In genomic region chr6:57276946-57277345, GRCh38 we compare ENCODE assay signal across 20 cellular contexts. TPM values are rescaled to one million over a fixed set of nuclear protein-coding genes. Genes with fewer than 3 reads are reported as not detected.
DNase-seq lines count a peak whose midpoint lies in the region; ATAC-seq and TF ChIP-seq lines count a peak whose summit lies in the region.
"Had no signal": no experiment of that assay in that cellular context is flagged by ENCODE, and none has a peak within 500 bp of the region (broad histone marks: within the 10 kb centered on the region; RNA-seq: fewer than 3 reads in every experiment).

No MANE protein-coding gene starts in this region.

- H3K27me3 Mint-ChIP-seq in T-helper 17 cell: peaks cover 52% of the 10 kb centered on the region
- peaks cover 2% of the 10 kb centered on the region for H3K27me3 Mint-ChIP-seq in activated T-helper 1 cell treated with anti-CD3 and anti-CD28 coated beads, Interleukin-12 subunit alpha, Interleukin-12 subunit beta, Interleukin-2, Interleukin-4 antibody, amounts not matched to agents 30 ng/mL and 10 ng/mL and 1 ng/mL, durations not matched to agents 14 hours and 24 hours and 36 hours (ENCODE audit: insufficient read depth)
- peaks cover 22% of the 10 kb centered on the region for H3K27me3 Mint-ChIP-seq in activated CD8-positive, alpha-beta memory T cell treated with anti-CD3 and anti-CD28 coated beads, Interleukin-2, amount 10 ng/mL, durations not matched to agents 7 days and 5 days

- peaks cover 2% of the 10 kb centered on the region for H3K4me1 Mint-ChIP-seq in T-helper 17 cell
- H3K4me1 Mint-ChIP-seq in activated T-helper 1 cell treated with anti-CD3 and anti-CD28 coated beads, Interleukin-12 subunit alpha, Interleukin-12 subunit beta, Interleukin-2, Interleukin-4 antibody, amounts not matched to agents 30 ng/mL and 10 ng/mL and 1 ng/mL, durations not matched to agents 14 hours and 24 hours and 36 hours (ENCODE audit: low read depth): no peaks in the 10 kb centered on the region
- H3K4me1 Mint-ChIP-seq in activated CD8-positive, alpha-beta memory T cell treated with anti-CD3 and anti-CD28 coated beads, Interleukin-2, amount 10 ng/mL, durations not matched to agents 7 days and 5 days: no peaks in the 10 kb centered on the region
- H3K4me1 Mint-ChIP-seq: IgD-negative memory B cell had no signal

- no peaks in the 10 kb centered on the region for H3K9me3 Mint-ChIP-seq in activated T-helper 1 cell treated with anti-CD3 and anti-CD28 coated beads, Interleukin-12 subunit alpha, Interleukin-12 subunit beta, Interleukin-2, Interleukin-4 antibody, amounts not matched to agents 30 ng/mL and 10 ng/mL and 1 ng/mL, durations not matched to agents 14 hours and 24 hours and 36 hours
- no peaks in the 10 kb centered on the region for H3K9me3 Mint-ChIP-seq in activated CD8-positive, alpha-beta memory T cell treated with anti-CD3 and anti-CD28 coated beads, Interleukin-2, amount 10 ng/mL, durations not matched to agents 7 days and 5 days (ENCODE audit: low read depth)
- H3K9me3 Mint-ChIP-seq: IgD-negative memory B cell had no signal

- CTCF ChIA-PET in activated CD8-positive, alpha-beta memory T cell treated with anti-CD3 and anti-CD28 coated beads, Interleukin-2, amount 10 ng/mL, durations not matched to agents 7 days and 5 days (lab: Charles Lee): no interaction called here

- H3K9me3 ChIP-seq in T-helper 17 cell (ENCODE audit: control insufficient read depth, low read length, poor library complexity, severe bottlenecking) (no peaks in the 10 kb centered on the region), upper lobe of right lung (no peaks in the 10 kb centered on the region)
- H3K9me3 ChIP-seq: A549 had no signal

- DNase-seq in EH (ENCODE audit: low read depth) (peak; percentile 65), T-helper 17 cell (no peak), hepatic stellate cell (ENCODE audit: low spot score) (peak; percentile 66), upper lobe of right lung (no peak), KBM-7 (no peak)
- DNase-seq in activated T-helper 1 cell treated with anti-CD3 and anti-CD28 coated beads, Interleukin-12 subunit alpha, Interleukin-12 subunit beta, Interleukin-2, Interleukin-4 antibody, amounts not matched to agents 30 ng/mL and 10 ng/mL and 1 ng/mL, durations not matched to agents 14 hours and 24 hours and 36 hours (ENCODE audit: low spot score): no peak
- DNase-seq in activated CD8-positive, alpha-beta memory T cell treated with anti-CD3 and anti-CD28 coated beads, Interleukin-2, amount 10 ng/mL, durations not matched to agents 7 days and 5 days: no peak
- DNase-seq: AML-193; DMS79; HFFc6; NCI-H1105; NCI-H1694; NCI-H748 treated with DMSO at 0.1 percent for 48 hours; NK-92 treated with Interleukin-12 subunit alpha and Interleukin-12 subunit beta, amount 100 ng/mL, for 24 hours; SHP77 had no signal

- H3K4me3 ChIP-seq in upper lobe of right lung: no peak overlapping the region
- H3K4me3 ChIP-seq: A549, SK-N-MC had no signal

- in situ Hi-C loops in KBM-7 (cut with MboI; ENCODE audit: low pct_unique_long_range_greater_than_20kb, low sequenced_read_pairs): no loop called here

- no peaks in the 10 kb centered on the region for H3K27me3 ChIP-seq in upper lobe of right lung

- no peak overlapping the region for H3K4me3 Mint-ChIP-seq in T-helper 17 cell
- no peak overlapping the region for H3K4me3 Mint-ChIP-seq in activated T-helper 1 cell treated with anti-CD3 and anti-CD28 coated beads, Interleukin-12 subunit alpha, Interleukin-12 subunit beta, Interleukin-2, Interleukin-4 antibody, amounts not matched to agents 30 ng/mL and 10 ng/mL and 1 ng/mL, durations not matched to agents 14 hours and 24 hours and 36 hours
- H3K4me3 Mint-ChIP-seq in activated CD8-positive, alpha-beta memory T cell treated with anti-CD3 and anti-CD28 coated beads, Interleukin-2, amount 10 ng/mL, durations not matched to agents 7 days and 5 days: no peak overlapping the region
- H3K4me3 Mint-ChIP-seq: HFFc6, IgD-negative memory B cell had no signal

- H3K27ac Mint-ChIP-seq in T-helper 17 cell: peak overlapping the region; percentile 2
- no peak overlapping the region for H3K27ac Mint-ChIP-seq in activated T-helper 1 cell treated with anti-CD3 and anti-CD28 coated beads, Interleukin-12 subunit alpha, Interleukin-12 subunit beta, Interleukin-2, Interleukin-4 antibody, amounts not matched to agents 30 ng/mL and 10 ng/mL and 1 ng/mL, durations not matched to agents 14 hours and 24 hours and 36 hours
- H3K27ac Mint-ChIP-seq in activated CD8-positive, alpha-beta memory T cell treated with anti-CD3 and anti-CD28 coated beads, Interleukin-2, amount 10 ng/mL, durations not matched to agents 7 days and 5 days: no peak overlapping the region
- H3K27ac Mint-ChIP-seq: HFFc6, IgD-negative memory B cell had no signal

- no peaks in the 10 kb centered on the region for H3K36me3 Mint-ChIP-seq in T-helper 17 cell (ENCODE audit: low read depth)
- no peaks in the 10 kb centered on the region for H3K36me3 Mint-ChIP-seq in activated T-helper 1 cell treated with anti-CD3 and anti-CD28 coated beads, Interleukin-12 subunit alpha, Interleukin-12 subunit beta, Interleukin-2, Interleukin-4 antibody, amounts not matched to agents 30 ng/mL and 10 ng/mL and 1 ng/mL, durations not matched to agents 14 hours and 24 hours and 36 hours (ENCODE audit: low read depth)
- no peaks in the 10 kb centered on the region for H3K36me3 Mint-ChIP-seq in activated CD8-positive, alpha-beta memory T cell treated with anti-CD3 and anti-CD28 coated beads, Interleukin-2, amount 10 ng/mL, durations not matched to agents 7 days and 5 days
- H3K36me3 Mint-ChIP-seq: IgD-negative memory B cell had no signal

- no peaks in the 10 kb centered on the region for H3K36me3 ChIP-seq in upper lobe of right lung

- TF ChIP-seq CTCF in upper lobe of right lung (IDR thresholded peaks at IDR 0.05): no peak

- H3K4me1 ChIP-seq in upper lobe of right lung: no peaks in the 10 kb centered on the region
- H3K4me1 ChIP-seq: A549 had no signal

- intact Hi-C loops in upper lobe of right lung (cut with DNase I): no loop called here
- intact Hi-C loops in activated T-helper 1 cell treated with anti-CD3 and anti-CD28 coated beads, Interleukin-12 subunit alpha, Interleukin-12 subunit beta, Interleukin-2, Interleukin-4 antibody, amounts not matched to agents 30 ng/mL and 10 ng/mL and 1 ng/mL, durations not matched to agents 14 hours and 24 hours and 36 hours (cut with micrococcal nuclease): no loop called here

- H3K27ac ChIP-seq in upper lobe of right lung: no peak overlapping the region
- H3K27ac ChIP-seq: A549, C4-2B, HL-60, SK-N-MC had no signal

- ATAC-seq in T-helper 17 cell: no peak
- ATAC-seq in upper lobe of right lung: peak; percentile 70
- no peak for ATAC-seq in activated CD8-positive, alpha-beta memory T cell treated with anti-CD3 and anti-CD28 coated beads, Interleukin-2, amount 10 ng/mL, durations not matched to agents 7 days and 5 days
- ATAC-seq: A549 had no signal

RNA-seq across cellular contexts. Expression of gene PRIM2, which starts 40.5 kb away (rescaled TPM):
- total RNA-seq in T-helper 17 cell (10 to 100 TPM; 13.5 to 16.6 TPM), upper lobe of right lung (8.5 TPM)
- 38.0 and 40.2 TPM in 2 replicates for total RNA-seq in activated T-helper 1 cell treated with anti-CD3 and anti-CD28 coated beads, Interleukin-12 subunit alpha, Interleukin-12 subunit beta, Interleukin-2, Interleukin-4 antibody, amounts not matched to agents 30 ng/mL and 10 ng/mL and 1 ng/mL, durations not matched to agents 14 hours and 24 hours and 36 hours
- 10 to 100 TPM; 36.2 to 42.8 TPM for total RNA-seq in activated CD8-positive, alpha-beta memory T cell treated with anti-CD3 and anti-CD28 coated beads, Interleukin-2, amount 10 ng/mL, durations not matched to agents 7 days and 5 days

RNA-seq across cellular contexts. Expression of gene RAB23, which starts 54.8 kb away (rescaled TPM):
- total RNA-seq in T-helper 17 cell (under 1 TPM; 0.29 to 0.35 TPM), upper lobe of right lung (13.7 TPM)
- total RNA-seq in activated T-helper 1 cell treated with anti-CD3 and anti-CD28 coated beads, Interleukin-12 subunit alpha, Interleukin-12 subunit beta, Interleukin-2, Interleukin-4 antibody, amounts not matched to agents 30 ng/mL and 10 ng/mL and 1 ng/mL, durations not matched to agents 14 hours and 24 hours and 36 hours: 3.0 and 3.8 TPM in 2 replicates
- total RNA-seq in activated CD8-positive, alpha-beta memory T cell treated with anti-CD3 and anti-CD28 coated beads, Interleukin-2, amount 10 ng/mL, durations not matched to agents 7 days and 5 days: 1 to 10 TPM; 3.3 to 3.9 TPM

Comparison
In these comparisons a context has a peak if more than half of its experiments do, and no peak if none do; other contexts are left out.
1. DNase-seq: peak in EH (single experiment) and hepatic stellate cell (single experiment); none in T-helper 17 cell (0 of 3), upper lobe of right lung (single experiment), KBM-7 (single experiment), activated T-helper 1 cell treated with anti-CD3 and anti-CD28 coated beads, Interleukin-12 subunit alpha, Interleukin-12 subunit beta, Interleukin-2, Interleukin-4 antibody, amounts not matched to agents 30 ng/mL and 10 ng/mL and 1 ng/mL, durations not matched to agents 14 hours and 24 hours and 36 hours (single experiment) and activated CD8-positive, alpha-beta memory T cell treated with anti-CD3 and anti-CD28 coated beads, Interleukin-2, amount 10 ng/mL, durations not matched to agents 7 days and 5 days (single experiment).